In genomic region chr14:93230539-93230938, GRCh38 we compare ENCODE assay signal across 12 cellular contexts. TPM values are rescaled to one million over a fixed set of nuclear protein-coding genes. Genes with fewer than 3 reads are reported as not detected.
A peak's percentile ranks its signal among the peaks of the same experiment; 100 is the strongest.
DNase-seq lines count a peak whose midpoint lies in the region; ATAC-seq, FAIRE-seq and TF ChIP-seq lines count a peak whose summit lies in the region.
"Had no signal": no experiment of that assay in that cellular context is flagged by ENCODE, and none has a peak within 500 bp of the region (broad histone marks: within the 10 kb centered on the region; RNA-seq: fewer than 3 reads in every experiment).

No MANE protein-coding gene starts in this region.

- H3K27me3 ChIP-seq in left ventricle myocardium inferior (ENCODE audit: low read depth), result no peaks in the 10 kb centered on the region

- H3K9me3 ChIP-seq in left ventricle myocardium inferior (replicated peaks), result no peaks in the 10 kb centered on the region
- H3K9me3 ChIP-seq: prostate gland had no signal

- no peak for DNase-seq in left ventricle myocardium inferior
- DNase-seq in cardiac septum (ENCODE audit: low spot score), result no peak
- peak; percentile 49 for DNase-seq in NCI-H69 (lab: John Stamatoyannopoulos, UW)
- no peak for DNase-seq in left lobe of liver (ENCODE audit: low spot score)
- no peak for DNase-seq in left colon
- DNase-seq in H54 (ENCODE audit: insufficient read length, low spot score), result no peak
- DNase-seq: activated CD4-positive, alpha-beta T cell treated with anti-CD3 and anti-CD28 coated beads, Interleukin-2, amount 50 U/mL, for 48 hours; activated gamma-delta T cell treated with Interleukin-2 at 50 U/mL for 16 hours; SHP77 treated with DMSO at 0.1 percent for 48 hours; stimulated activated CD4-positive, alpha-beta T cell treated with anti-CD3 and anti-CD28 coated beads, Interleukin-12 subunit alpha, Interleukin-12 subunit beta, amount 100 ng/mL, for 4 hours had no signal

- peaks cover 5% of the 10 kb centered on the region for H3K4me1 ChIP-seq in left ventricle myocardium inferior
- H3K4me1 ChIP-seq: prostate gland had no signal

- peak; percentile 15 for ATAC-seq in left lobe of liver
- ATAC-seq in HG02642 (IDR thresholded peaks at IDR 0.05; ENCODE audit: poor library complexity, unreplicated experiment), result no peak
- no peak for ATAC-seq in left colon

- H3K36me3 ChIP-seq in left ventricle myocardium inferior, result peaks cover 37% of the 10 kb centered on the region

- TF ChIP-seq POLR2A in H54 (IDR thresholded peaks at IDR 0.05; ENCODE audit: low read depth, low read length), result no peak

- H3K27ac ChIP-seq in left ventricle myocardium inferior (replicated peaks), result no peak overlapping the region
- H3K27ac ChIP-seq: prostate gland had no signal

- peak overlapping the region; percentile 64 for H3K4me3 ChIP-seq in left ventricle myocardium inferior

- no peak for FAIRE-seq in H54 (lab: Jason Lieb, UNC)

- intact Hi-C loops in left ventricle myocardium inferior (cut with micrococcal nuclease), result no loop called here
- intact Hi-C loops in cardiac septum (cut with DNase I), result loop anchor here (10.0 kb wide), 1 partner anchor 314 kb away; no protein-coding TSS in a partner anchor
- intact Hi-C loops in left colon (cut with DNase I, micrococcal nuclease), result no loop called here

- no peak for TF ChIP-seq CTCF in left ventricle myocardium inferior (IDR thresholded peaks at IDR 0.05; ENCODE audit: borderline replicate concordance)

RNA-seq across cellular contexts. Expression of gene UBR7, which starts 23.5 kb away (rescaled TPM):
- total RNA-seq in left ventricle myocardium inferior, result 18.3 TPM
- total RNA-seq in cardiac septum, result 25.2 TPM
- 8.8 TPM for total RNA-seq in left lobe of liver
- total RNA-seq in left colon, result 10 to 100 TPM; 22.9 to 24.0 TPM

RNA-seq across cellular contexts. Expression of gene GON7, which starts 23.7 kb away (rescaled TPM):
- total RNA-seq in left ventricle myocardium inferior, result 19.0 TPM
- total RNA-seq in cardiac septum, result 11.8 TPM
- 5.0 TPM for total RNA-seq in left lobe of liver
- total RNA-seq in left colon, result 10 to 100 TPM; 17.8 to 21.3 TPM

RNA-seq across cellular contexts. Expression of gene LYSET, which starts 45.4 kb away (rescaled TPM):
- 24.4 TPM for total RNA-seq in left ventricle myocardium inferior
- total RNA-seq in cardiac septum, result 17.3 TPM
- total RNA-seq in left lobe of liver, result 8.1 TPM
- 10 to 100 TPM; 30.0 to 32.0 TPM for total RNA-seq in left colon

RNA-seq across cellular contexts. Expression of gene MOAP1, which starts 45.8 kb away (rescaled TPM):
- total RNA-seq in left ventricle myocardium inferior, result 61.1 TPM
- 58.1 TPM for total RNA-seq in cardiac septum
- 10.4 TPM for total RNA-seq in left lobe of liver
- total RNA-seq in left colon, result 10 to 100 TPM; 17.8 to 20.0 TPM
